Comparison of ENCODE assay signal across 8 cellular contexts in the genomic region with DNA sequence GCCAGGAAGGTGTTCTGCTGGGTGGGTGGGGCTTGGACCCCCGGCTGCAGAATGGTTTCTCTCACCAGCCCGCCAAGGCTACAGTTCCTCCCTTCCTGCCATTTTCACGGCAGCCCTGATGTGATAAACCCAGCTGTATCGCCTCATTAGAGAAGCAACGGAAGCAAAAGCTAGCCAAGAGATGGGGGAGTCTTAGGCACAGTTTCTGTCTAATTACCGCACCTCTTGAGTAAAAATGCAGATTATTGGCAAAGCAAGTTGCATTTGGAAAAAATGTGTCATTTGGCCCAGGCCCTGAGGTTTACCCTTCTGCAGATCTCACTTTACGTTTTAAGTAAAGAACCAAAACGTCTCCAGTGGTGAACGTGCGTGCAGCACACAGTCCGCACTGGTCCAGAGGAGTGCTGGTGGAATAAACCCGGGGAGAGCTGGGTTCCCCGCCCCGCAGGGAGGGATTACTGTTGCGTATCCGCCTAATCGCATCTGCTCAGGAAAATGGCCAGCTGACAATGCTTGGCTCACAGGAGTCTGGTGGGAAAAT.
DNase-seq lines count a peak whose midpoint lies in the region; ATAC-seq and TF ChIP-seq lines count a peak whose summit lies in the region.

No MANE protein-coding gene starts in this region.

- H3K36me3 Mint-ChIP-seq in activated T-cell treated with anti-CD3 and anti-CD28 coated beads, Interleukin-2, amount 50 U/mL, for 4 hours (ENCODE audit: insufficient read depth): peaks cover 34% of the 10 kb centered on the region
- peaks cover 41% of the 10 kb centered on the region for H3K36me3 Mint-ChIP-seq in brain

- TF ChIP-seq EP300 in tibial nerve (IDR thresholded peaks at IDR 0.05): peak in 1 of 2 donors; percentile 30

- ATAC-seq in activated T-cell treated with anti-CD3 and anti-CD28 coated beads, Interleukin-2, amount 50 U/mL, for 4 hours: peak; percentile 48 to 66
- ATAC-seq in lung (ENCODE audit: insufficient read depth, low FRiP score) (peak; percentile 77), HG02885 (IDR thresholded peaks at IDR 0.05; ENCODE audit: poor library complexity, unreplicated experiment) (no peak), HG02938 (IDR thresholded peaks at IDR 0.05; ENCODE audit: unreplicated experiment) (no peak)

- no peak for TF ChIP-seq CTCF in brain (conservative IDR thresholded peaks at IDR 0.05)
- no peak for TF ChIP-seq CTCF in lung (IDR thresholded peaks at IDR 0.05; ENCODE audit: control extremely low read depth, extremely low read depth)
- TF ChIP-seq CTCF in tibial nerve (IDR thresholded peaks at IDR 0.05): peak in 1 of 5 experiments; percentile 11
- no peak for TF ChIP-seq CTCF in brain microvascular endothelial cell (IDR thresholded peaks at IDR 0.05; ENCODE audit: low read depth, low read length, missing control alignments)

- peaks cover 0 to 2% of the 10 kb centered on the region in 2 donors for H3K36me3 ChIP-seq in lung (ENCODE audit: control insufficient read depth in 2 of 2, insufficient read depth in 2 of 2, low read length in 2 of 2)
- peaks cover 0 to 25% (median 0%) of the 10 kb centered on the region in 3 donors for H3K36me3 ChIP-seq in tibial nerve
- H3K36me3 ChIP-seq in brain microvascular endothelial cell (replicated peaks): no peaks in the 10 kb centered on the region

- H3K27me3 ChIP-seq in lung (ENCODE audit: control insufficient read depth, insufficient read depth): no peaks in the 10 kb centered on the region
- no peaks in the 10 kb centered on the region for H3K27me3 ChIP-seq in tibial nerve
- no peaks in the 10 kb centered on the region for H3K27me3 ChIP-seq in brain microvascular endothelial cell (replicated peaks)

- no peak overlapping the region for H3K27ac ChIP-seq in lung (ENCODE audit: low read depth in 1 of 2, low read length in 1 of 2)
- H3K27ac ChIP-seq in tibial nerve: peak overlapping the region in 2 of 4 donors; percentile 61 to 76
- no peak overlapping the region for H3K27ac ChIP-seq in brain microvascular endothelial cell

- in situ Hi-C loops in brain microvascular endothelial cell (cut with HindIII; ENCODE audit: low pct_ligation_motif_present, low sequenced_read_pairs): no loop called here

- no peak overlapping the region for H3K4me3 Mint-ChIP-seq in activated T-cell treated with anti-CD3 and anti-CD28 coated beads, Interleukin-2, amount 50 U/mL, for 4 hours
- H3K4me3 Mint-ChIP-seq in brain: peak overlapping the region; percentile 50 to 71 (median 71)

- no peaks in the 10 kb centered on the region for H3K9me3 Mint-ChIP-seq in activated T-cell treated with anti-CD3 and anti-CD28 coated beads, Interleukin-2, amount 50 U/mL, for 4 hours
- H3K9me3 Mint-ChIP-seq in brain: no peaks in the 10 kb centered on the region

- H3K4me1 ChIP-seq in lung (ENCODE audit: control insufficient read depth in 2 of 2, insufficient read depth in 2 of 2, low read length in 2 of 2): peaks cover 6 to 7% of the 10 kb centered on the region in 2 donors
- peaks cover 0 to 52% (median 17%) of the 10 kb centered on the region in 4 donors for H3K4me1 ChIP-seq in tibial nerve

- TF ChIP-seq POLR2A in tibial nerve (IDR thresholded peaks at IDR 0.05): peak in 1 of 2 donors; percentile 16

- peak overlapping the region; percentile 34 to 78 (median 72) for H3K27ac Mint-ChIP-seq in brain

- H3K4me1 Mint-ChIP-seq in activated T-cell treated with anti-CD3 and anti-CD28 coated beads, Interleukin-2, amount 50 U/mL, for 4 hours (ENCODE audit: low read depth): peaks cover 11% of the 10 kb centered on the region
- peaks cover 66% of the 10 kb centered on the region for H3K4me1 Mint-ChIP-seq in brain

- 58 to 61% methylated on average over 17 of the region's 17 CpGs for WGBS in lung, 2 donors
- WGBS in tibial nerve, 2 donors: 39% methylated on average over 17 of the region's 17 CpGs

- H3K9me3 ChIP-seq in lung (ENCODE audit: control insufficient read depth in 2 of 2, insufficient read depth in 1 of 2, low read length in 1 of 2): no peaks in the 10 kb centered on the region
- H3K9me3 ChIP-seq in tibial nerve: no peaks in the 10 kb centered on the region

- H3K27me3 Mint-ChIP-seq in activated T-cell treated with anti-CD3 and anti-CD28 coated beads, Interleukin-2, amount 50 U/mL, for 4 hours (ENCODE audit: low read depth): no peaks in the 10 kb centered on the region
- no peaks in the 10 kb centered on the region for H3K27me3 Mint-ChIP-seq in brain

- H3K4me3 ChIP-seq in lung (no peak overlapping the region), tibial nerve (peak overlapping the region in 2 of 4 donors; percentile 5 to 26), brain microvascular endothelial cell (ENCODE audit: low read depth, low read length) (no peak overlapping the region)

- no peak for DNase-seq in activated T-cell treated with anti-CD3 and anti-CD28 coated beads, Interleukin-2, amount 50 U/mL, for 4 hours
- no peak for DNase-seq in activated T-cell treated with anti-CD3 and anti-CD28 coated beads, Interleukin-2, amount 50 U/mL, for 1 hour
- DNase-seq in lung (ENCODE audit: low spot score) (no peak), tibial nerve (ENCODE audit: low spot score in 2 of 2) (peak; percentile 50 to 58), brain microvascular endothelial cell (no peak)

Comparison
In these comparisons a context has a peak if more than half of its experiments do, and no peak if none do; other contexts are left out.
1. ATAC-seq: peak in activated T-cell treated with anti-CD3 and anti-CD28 coated beads, Interleukin-2, amount 50 U/mL, for 4 hours (2 of 2) and lung (single experiment); none in HG02885 (single experiment) and HG02938 (single experiment).
2. DNase-seq: peak in tibial nerve (2 of 2); none in activated T-cell treated with anti-CD3 and anti-CD28 coated beads, Interleukin-2, amount 50 U/mL, for 4 hours (single experiment), activated T-cell treated with anti-CD3 and anti-CD28 coated beads, Interleukin-2, amount 50 U/mL, for 1 hour (single experiment), lung (single experiment) and brain microvascular endothelial cell (single experiment).